ENCODE assay signal across 25 cellular contexts in the genomic region with DNA sequence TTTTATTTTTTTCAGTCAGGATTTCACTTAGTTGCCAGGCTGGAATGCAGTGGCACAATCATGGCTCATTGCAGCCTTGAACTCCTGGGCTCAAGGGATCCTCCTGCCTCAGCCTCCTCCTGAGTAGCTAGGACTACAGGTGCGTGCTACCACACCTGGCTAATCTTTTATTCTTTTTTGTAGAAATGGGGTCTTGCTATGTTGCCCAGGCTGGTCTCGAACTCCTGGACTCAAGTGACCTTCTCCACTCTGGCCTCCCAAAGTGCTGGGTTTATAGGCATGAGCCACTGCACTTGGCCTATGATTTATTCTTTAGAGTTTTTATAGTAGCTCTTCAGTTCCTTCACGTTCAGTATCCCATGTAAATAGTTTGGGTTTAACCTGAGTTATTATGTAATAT. TPM values are rescaled to one million over a fixed set of nuclear protein-coding genes. Genes with fewer than 3 reads are reported as not detected.
"Had no signal": no experiment of that assay in that cellular context is flagged by ENCODE, and none has a peak within 500 bp of the region (broad histone marks: within the 10 kb centered on the region; RNA-seq: fewer than 3 reads in every experiment).

No MANE protein-coding gene starts in this region.

- H3K27me3 ChIP-seq: SJSA1 had no signal

- H3K27ac ChIP-seq: SJSA1, SK-N-MC had no signal

- H3K4me3 ChIP-seq: SJSA1, SK-N-MC had no signal

- H3K9me3 ChIP-seq: SJSA1 had no signal

- DNase-seq: Karpas-422, KG1, MV-4-11, NCI-H1048, NCI-H1105, NCI-H1417, NCI-H1436 treated with DMSO at 0.1 percent for 48 hours, NCI-H1694, NCI-H187 treated with DMSO at 0.1 percent for 48 hours, NCI-H2081, NCI-H2107, NCI-H2227 treated with DMSO at 0.1 percent for 48 hours, NCI-H524, NCI-H526 treated with DMSO at 0.1 percent for 48 hours, NCI-H748 treated with DMSO at 0.1 percent for 48 hours, Right ventricle myocardium superior, RPMI8226, SIG-M5 had no signal

- FAIRE-seq: HTR-8/SVneo, RCC 7860 had no signal

RNA-seq across cellular contexts. Expression of a gene that starts 39.6 kb away (rescaled TPM):
- total RNA-seq: M059J; NCI-H460; Right ventricle myocardium superior; SJSA1; T-helper 1 cell treated with Interleukin-12 subunit alpha and Interleukin-12 subunit beta and Interleukin-4 antibody, amounts not matched to agents 30 ng/mL and 1 ng/mL, for 36 hours had no signal
